17 cellular contexts compared by ENCODE assay signal in genomic region chr2:102180687-102180999, GRCh38. TPM values are rescaled to one million over a fixed set of nuclear protein-coding genes. Genes with fewer than 3 reads are reported as not detected.
DNase-seq lines count a peak whose midpoint lies in the region; ATAC-seq and TF ChIP-seq lines count a peak whose summit lies in the region.
"Had no signal": no experiment of that assay in that cellular context is flagged by ENCODE, and none has a peak within 500 bp of the region (broad histone marks: within the 10 kb centered on the region; RNA-seq: fewer than 3 reads in every experiment).

No MANE protein-coding gene starts in this region.

- peak overlapping the region; percentile 84 for H3K27ac Mint-ChIP-seq in type B pancreatic cell
- H3K27ac Mint-ChIP-seq: B cell; CD4-positive, alpha-beta T cell; CD8-positive, alpha-beta T cell had no signal

- H3K4me3 ChIP-seq in ACC112 (ENCODE audit: low read depth, low read length), result no peak overlapping the region
- H3K4me3 ChIP-seq: BLaER1 treated with 17β-estradiol and CSF1 and Interleukin-3, amounts not matched to agents 10 nM and 100 nM had no signal

- H3K27me3 Mint-ChIP-seq in type B pancreatic cell, result no peaks in the 10 kb centered on the region

- peaks cover under 1% of the 10 kb centered on the region for H3K36me3 Mint-ChIP-seq in type B pancreatic cell
- H3K36me3 Mint-ChIP-seq: CD8-positive, alpha-beta T cell had no signal

- H3K9me3 Mint-ChIP-seq in type B pancreatic cell, result no peaks in the 10 kb centered on the region
- H3K9me3 Mint-ChIP-seq: CD4-positive, alpha-beta T cell; CD8-positive, alpha-beta T cell had no signal

- H3K79me2 ChIP-seq in ACC112 (ENCODE audit: control insufficient read depth, insufficient read depth, low read length, unreplicated experiment), result no peaks in the 10 kb centered on the region

- no peak for TF ChIP-seq CTCF in type B pancreatic cell (conservative IDR thresholded peaks at IDR 0.05)

- H3K4me1 Mint-ChIP-seq in type B pancreatic cell (ENCODE audit: unreplicated experiment), result peaks cover 10% of the 10 kb centered on the region
- H3K4me1 Mint-ChIP-seq: B cell had no signal

- peaks cover 27% of the 10 kb centered on the region for H3K36me3 ChIP-seq in ACC112 (ENCODE audit: insufficient read depth, low read length)
- H3K36me3 ChIP-seq: BLaER1 treated with 17β-estradiol and CSF1 and Interleukin-3, amounts not matched to agents 10 nM and 100 nM had no signal

- DNase-seq in left lobe of liver (ENCODE audit: low spot score), result no peak
- DNase-seq in type B pancreatic cell (ENCODE audit: extremely low spot score, unreplicated experiment), result no peak
- DNase-seq in T-helper 1 cell, result no peak
- DNase-seq: 8988T; AML-193; Caco-2; Calu3; CD4-positive, alpha-beta T cell; CD8-positive, alpha-beta T cell; DMS79 treated with DMSO at 0.1 percent for 48 hours; GF-D8 had no signal

- peaks cover 19% of the 10 kb centered on the region for H3K4me1 ChIP-seq in ACC112 (ENCODE audit: control insufficient read depth, insufficient read depth, low read length, unreplicated experiment)

- no peaks in the 10 kb centered on the region for H3K27me3 ChIP-seq in ACC112 (ENCODE audit: insufficient read depth, low read length)
- H3K27me3 ChIP-seq: BLaER1 treated with 17β-estradiol and CSF1 and Interleukin-3, amounts not matched to agents 10 nM and 100 nM had no signal

- H2AFZ ChIP-seq in ACC112 (ENCODE audit: low read length, unreplicated experiment), result no peak overlapping the region

- no peak overlapping the region for H3K4me3 Mint-ChIP-seq in type B pancreatic cell
- H3K4me3 Mint-ChIP-seq: B cell; CD4-positive, alpha-beta T cell; CD8-positive, alpha-beta T cell had no signal

- ATAC-seq in left lobe of liver, result peak; percentile 17
- ATAC-seq in activated CD4-positive, CD25-positive, alpha-beta regulatory T cell treated with anti-CD3 and anti-CD28 coated beads, Interleukin-2, amount 50 U/mL, for 24 hours, result no peak
- ATAC-seq: CD8-positive, alpha-beta T cell had no signal

- H3K27ac ChIP-seq in ACC112 (ENCODE audit: low read depth, low read length), result peak overlapping the region; percentile 11; the same call in 1 of the 2 replicates
- H3K27ac ChIP-seq: BLaER1 treated with 17β-estradiol and CSF1 and Interleukin-3, amounts not matched to agents 10 nM and 100 nM; C4-2B had no signal

RNA-seq across cellular contexts. Expression of gene IL1RL2, which starts 6.2 kb away (rescaled TPM):
- total RNA-seq in left lobe of liver, result 2.5 TPM
- 1.0 and 2.0 TPM in 2 replicates for total RNA-seq in type B pancreatic cell (ENCODE audit: low replicate concordance)
- total RNA-seq: A673; B cell; Caco-2; CD4-positive, alpha-beta T cell; CD8-positive, alpha-beta T cell had no signal

RNA-seq across cellular contexts. Expression of gene IL1R1, which starts 38.1 kb away (rescaled TPM):
- total RNA-seq in left lobe of liver (39.0 TPM), type B pancreatic cell (ENCODE audit: low replicate concordance) (15.8 and 31.7 TPM in 2 replicates)
- total RNA-seq: B cell had no signal
